12 cellular contexts compared by ENCODE assay signal in genomic region chr10:110883924-110884323, GRCh38. TPM values are rescaled to one million over a fixed set of nuclear protein-coding genes. Genes with fewer than 3 reads are reported as not detected.
A peak's percentile ranks its signal among the peaks of the same experiment; 100 is the strongest.
DNase-seq lines count a peak whose midpoint lies in the region; ATAC-seq and TF ChIP-seq lines count a peak whose summit lies in the region.
"Had no signal": no experiment of that assay in that cellular context is flagged by ENCODE, and none has a peak within 500 bp of the region (broad histone marks: within the 10 kb centered on the region; RNA-seq: fewer than 3 reads in every experiment).

No MANE protein-coding gene starts in this region.

- H3K9me3 Mint-ChIP-seq in activated CD4-positive, alpha-beta T cell treated with anti-CD3 and anti-CD28 coated beads, Interleukin-2, amount 10 ng/mL, durations not matched to agents 7 days and 5 days: no peaks in the 10 kb centered on the region
- no peaks in the 10 kb centered on the region for H3K9me3 Mint-ChIP-seq in activated CD8-positive, alpha-beta T cell treated with anti-CD3 and anti-CD28 coated beads for 36 hours
- no peaks in the 10 kb centered on the region for H3K9me3 Mint-ChIP-seq in stimulated activated naive CD8-positive, alpha-beta T cell treated with anti-CD3 and anti-CD28 coated beads, Interleukin-15, amount 100 ng/mL, for 72 hours

- H3K27ac Mint-ChIP-seq in activated CD4-positive, alpha-beta T cell treated with anti-CD3 and anti-CD28 coated beads, Interleukin-2, amount 10 ng/mL, durations not matched to agents 7 days and 5 days: peak overlapping the region; percentile 55
- H3K27ac Mint-ChIP-seq in activated CD8-positive, alpha-beta T cell treated with anti-CD3 and anti-CD28 coated beads for 36 hours: peak overlapping the region; percentile 81
- H3K27ac Mint-ChIP-seq in stimulated activated naive CD8-positive, alpha-beta T cell treated with anti-CD3 and anti-CD28 coated beads, Interleukin-15, amount 100 ng/mL, for 72 hours: peak overlapping the region; percentile 75 to 81

- BruUV-seq in PC-9 (replicated peaks; lab: Mats Ljungman, UMichigan): no TSS peak

- peaks cover 9% of the 10 kb centered on the region; the same call in 1 of the 2 replicates for H3F3A ChIP-seq in PC-9 (ENCODE audit: insufficient read depth, low read depth)

- no peak for TF ChIP-seq CTCF in activated CD8-positive, alpha-beta T cell treated with anti-CD3 and anti-CD28 coated beads for 36 hours (IDR thresholded peaks at IDR 0.05)
- TF ChIP-seq CTCF in PC-9 (conservative IDR thresholded peaks at IDR 0.05): no peak

- no peaks in the 10 kb centered on the region for H3K27me3 ChIP-seq in PC-9 (ENCODE audit: insufficient read depth, low read depth)
- H3K27me3 ChIP-seq: tibial artery had no signal

- H3K27me3 Mint-ChIP-seq in activated CD4-positive, alpha-beta T cell treated with anti-CD3 and anti-CD28 coated beads, Interleukin-2, amount 10 ng/mL, durations not matched to agents 7 days and 5 days: no peaks in the 10 kb centered on the region
- no peaks in the 10 kb centered on the region for H3K27me3 Mint-ChIP-seq in activated CD8-positive, alpha-beta T cell treated with anti-CD3 and anti-CD28 coated beads for 36 hours
- H3K27me3 Mint-ChIP-seq in stimulated activated naive CD8-positive, alpha-beta T cell treated with anti-CD3 and anti-CD28 coated beads, Interleukin-15, amount 100 ng/mL, for 72 hours: no peaks in the 10 kb centered on the region

- H3K36me3 ChIP-seq in PC-9 (ENCODE audit: low read depth): peaks cover 4% of the 10 kb centered on the region; the same call in 1 of the 2 replicates

- H3K79me2 ChIP-seq in PC-9 (ENCODE audit: low read depth): no peaks in the 10 kb centered on the region

- H3K9me3 ChIP-seq in PC-9 (ENCODE audit: insufficient read depth, low read depth): no peaks in the 10 kb centered on the region
- H3K9me3 ChIP-seq: tibial artery had no signal

- peaks cover 58% of the 10 kb centered on the region for H3K36me3 Mint-ChIP-seq in activated CD4-positive, alpha-beta T cell treated with anti-CD3 and anti-CD28 coated beads, Interleukin-2, amount 10 ng/mL, durations not matched to agents 7 days and 5 days (ENCODE audit: low read depth)
- H3K36me3 Mint-ChIP-seq in activated CD8-positive, alpha-beta T cell treated with anti-CD3 and anti-CD28 coated beads for 36 hours (ENCODE audit: low read depth): peaks cover 63% of the 10 kb centered on the region

- POLR2A ChIA-PET in activated CD4-positive, alpha-beta T cell treated with anti-CD3 and anti-CD28 coated beads, Interleukin-2, amount 10 ng/mL, durations not matched to agents 7 days and 5 days (lab: Charles Lee): no interaction called here
- POLR2A ChIA-PET in activated CD8-positive, alpha-beta T cell treated with anti-CD3 and anti-CD28 coated beads for 36 hours (lab: Charles Lee): interaction anchor here (0.7 to 1.4 kb wide), 4 partner anchors 8 to 35 kb away, joined by 3 to 5 read pairs (median 3); partner anchors contain the start of genes BBIP1 and SHOC2
- POLR2A ChIA-PET in PC-9 (lab: Charles Lee; ENCODE audit: unreplicated experiment): no interaction called here

- H3K4me1 Mint-ChIP-seq in activated CD4-positive, alpha-beta T cell treated with anti-CD3 and anti-CD28 coated beads, Interleukin-2, amount 10 ng/mL, durations not matched to agents 7 days and 5 days: peaks cover 46% of the 10 kb centered on the region
- H3K4me1 Mint-ChIP-seq in activated CD8-positive, alpha-beta T cell treated with anti-CD3 and anti-CD28 coated beads for 36 hours (ENCODE audit: low read depth): peaks cover 67% of the 10 kb centered on the region
- H3K4me1 Mint-ChIP-seq in stimulated activated naive CD8-positive, alpha-beta T cell treated with anti-CD3 and anti-CD28 coated beads, Interleukin-15, amount 100 ng/mL, for 72 hours: peaks cover 78% of the 10 kb centered on the region

- H3K9me2 ChIP-seq in PC-9 (ENCODE audit: insufficient read depth): no peaks in the 10 kb centered on the region

- H3K4me3 Mint-ChIP-seq in activated CD4-positive, alpha-beta T cell treated with anti-CD3 and anti-CD28 coated beads, Interleukin-2, amount 10 ng/mL, durations not matched to agents 7 days and 5 days: peak overlapping the region; percentile 49
- peak overlapping the region; percentile 54 for H3K4me3 Mint-ChIP-seq in activated CD8-positive, alpha-beta T cell treated with anti-CD3 and anti-CD28 coated beads for 36 hours
- H3K4me3 Mint-ChIP-seq in stimulated activated naive CD8-positive, alpha-beta T cell treated with anti-CD3 and anti-CD28 coated beads, Interleukin-15, amount 100 ng/mL, for 72 hours: peak overlapping the region; percentile 38 to 77

- intact Hi-C loops in activated CD8-positive, alpha-beta T cell treated with anti-CD3 and anti-CD28 coated beads for 36 hours (cut with micrococcal nuclease): no loop called here
- intact Hi-C loops in PC-9 (cut with micrococcal nuclease; ENCODE audit: unreplicated experiment): no loop called here

- no peaks in the 10 kb centered on the region; the same call in 1 of the 2 replicates for H4K20me1 ChIP-seq in PC-9 (ENCODE audit: insufficient read depth)

- ATAC-seq in activated CD8-positive, alpha-beta T cell treated with anti-CD3 and anti-CD28 coated beads for 36 hours: peak; percentile 62
- peak; percentile 76 for ATAC-seq in stimulated activated naive CD8-positive, alpha-beta T cell treated with anti-CD3 and anti-CD28 coated beads, Interleukin-15, amount 100 ng/mL, for 72 hours

- no peak overlapping the region for H3K4me3 ChIP-seq in PC-9
- H3K4me3 ChIP-seq: tibial artery had no signal

- H3K4me2 ChIP-seq in PC-9: no peak overlapping the region

- no peak for DNase-seq in activated CD4-positive, alpha-beta T cell treated with anti-CD3 and anti-CD28 coated beads, Interleukin-2, amount 10 ng/mL, durations not matched to agents 7 days and 5 days
- no peak for DNase-seq in activated CD4-positive, alpha-beta T cell treated with anti-CD3 and anti-CD28 coated beads for 4 hours
- no peak for DNase-seq in activated CD8-positive, alpha-beta T cell treated with anti-CD3 and anti-CD28 coated beads for 36 hours
- peak; percentile 21 for DNase-seq in fibroblast of peridontal ligament (ENCODE audit: extremely low read depth)
- DNase-seq in stimulated activated naive CD8-positive, alpha-beta T cell treated with anti-CD3 and anti-CD28 coated beads, Interleukin-15, amount 100 ng/mL, for 72 hours: no peak
- no peak for DNase-seq in PC-9
- no peak for DNase-seq in substantia nigra (lab: John Stamatoyannopoulos, UW)
- no peak for DNase-seq in GM19240 (ENCODE audit: insufficient read length, low spot score)
- DNase-seq: DND-41, mammary epithelial cell, tibial artery had no signal

- no peak overlapping the region for H3K27ac ChIP-seq in PC-9
- H3K27ac ChIP-seq in substantia nigra (ENCODE audit: low read depth, low read length, poor library complexity, severe bottlenecking): no peak overlapping the region
- H3K27ac ChIP-seq: tibial artery, VCaP had no signal

- H3K4me1 ChIP-seq in PC-9 (replicated peaks; ENCODE audit: insufficient read depth): peaks cover 20% of the 10 kb centered on the region

- H2AFZ ChIP-seq in PC-9: no peak overlapping the region

- CTCF ChIA-PET in activated CD4-positive, alpha-beta T cell treated with anti-CD3 and anti-CD28 coated beads, Interleukin-2, amount 10 ng/mL, durations not matched to agents 7 days and 5 days (lab: Charles Lee): interaction anchor here (0.7 to 1.6 kb wide), 4 partner anchors 11 to 190 kb away, joined by 3 to 4 read pairs (median 3); no protein-coding TSS in a partner anchor
- CTCF ChIA-PET in activated CD8-positive, alpha-beta T cell treated with anti-CD3 and anti-CD28 coated beads for 36 hours (lab: Charles Lee): interaction anchor here (1.3 to 2.3 kb wide), 2 partner anchors 10 to 18 kb away, joined by 3 to 10 read pairs; no protein-coding TSS in a partner anchor
- CTCF ChIA-PET in PC-9 (lab: Charles Lee): no interaction called here

RNA-seq across cellular contexts. Expression of gene PDCD4, which starts 12.2 kb away (rescaled TPM):
- 10 to 100 TPM; 63.8 to 81.0 TPM for total RNA-seq in activated CD4-positive, alpha-beta T cell treated with anti-CD3 and anti-CD28 coated beads, Interleukin-2, amount 10 ng/mL, durations not matched to agents 7 days and 5 days
- 100 to 1,000 TPM; 186 to 190 TPM for total RNA-seq in activated CD8-positive, alpha-beta T cell treated with anti-CD3 and anti-CD28 coated beads for 36 hours
- 92.4 and 96.4 TPM in 2 replicates for total RNA-seq in PC-9 (2021)

RNA-seq across cellular contexts. Expression of gene BBIP1, which starts 35.1 kb away (rescaled TPM):
- total RNA-seq in activated CD4-positive, alpha-beta T cell treated with anti-CD3 and anti-CD28 coated beads, Interleukin-2, amount 10 ng/mL, durations not matched to agents 7 days and 5 days: 10 to 100 TPM; 19.1 to 24.2 TPM
- 10 to 100 TPM; 41.2 to 44.4 TPM for total RNA-seq in activated CD8-positive, alpha-beta T cell treated with anti-CD3 and anti-CD28 coated beads for 36 hours
- 8.5 and 14.9 TPM in 2 replicates for total RNA-seq in PC-9 (2021)

RNA-seq across cellular contexts. Expression of gene SHOC2, which starts 35.5 kb away (rescaled TPM):
- total RNA-seq in activated CD4-positive, alpha-beta T cell treated with anti-CD3 and anti-CD28 coated beads, Interleukin-2, amount 10 ng/mL, durations not matched to agents 7 days and 5 days: 10 to 100 TPM; 43.0 to 47.8 TPM
- 10 to 100 TPM; 34.2 to 35.4 TPM for total RNA-seq in activated CD8-positive, alpha-beta T cell treated with anti-CD3 and anti-CD28 coated beads for 36 hours
- total RNA-seq in PC-9 (2021): 14.2 and 20.2 TPM in 2 replicates
